ENCODE assay signal across 4 cellular contexts in the genomic region with DNA sequence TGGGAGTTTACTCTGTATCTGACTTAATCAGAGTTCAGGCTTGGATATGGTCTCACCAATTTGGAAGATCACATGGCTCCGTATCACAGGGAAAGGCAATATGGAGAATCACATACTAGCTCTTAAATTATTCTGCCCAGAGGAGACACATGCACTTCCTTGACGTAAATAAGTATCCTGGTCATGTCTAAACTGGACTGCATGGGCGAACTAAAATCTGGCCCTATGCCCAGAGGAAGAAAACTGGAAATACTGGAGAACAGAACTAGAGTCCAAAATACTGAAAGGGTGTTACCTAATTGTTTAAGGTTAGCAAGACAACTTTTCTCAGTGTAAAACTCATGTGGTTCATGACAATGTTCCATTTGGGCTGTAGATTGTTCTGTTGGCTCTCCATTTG.
"Had no signal": no experiment of that assay in that cellular context is flagged by ENCODE, and none has a peak within 500 bp of the region (broad histone marks: within the 10 kb centered on the region; RNA-seq: fewer than 3 reads in every experiment).

No MANE protein-coding gene starts in this region.

- ATAC-seq: GM23338 had no signal

- H3K4me2 ChIP-seq: GM23338 had no signal

- H2AFZ ChIP-seq: GM23338 had no signal

- DNase-seq: H9, HCEC 1CT, IMR-90 had no signal

- H3K4me3 ChIP-seq: GM23338 had no signal
